18 cellular contexts compared by ENCODE assay signal in the genomic region with DNA sequence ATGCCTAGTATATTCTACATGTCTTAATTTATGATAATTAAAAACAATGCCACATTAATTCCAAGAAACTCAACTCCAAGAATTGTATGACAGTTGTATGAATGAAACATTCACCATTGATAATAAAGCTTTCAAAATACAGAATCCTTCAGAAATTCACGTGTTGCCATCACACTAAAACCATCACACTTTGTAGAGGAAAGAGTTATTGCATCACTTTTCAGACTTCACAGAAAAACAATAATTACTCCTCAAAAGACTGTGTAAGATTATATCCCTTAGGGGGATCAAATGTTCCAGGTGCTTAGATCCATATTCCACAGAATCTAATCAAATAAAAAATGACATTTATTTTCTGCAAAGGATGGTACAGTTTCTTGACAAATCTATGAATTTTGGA.
DNase-seq lines count a peak whose midpoint lies in the region; ATAC-seq, FAIRE-seq and TF ChIP-seq lines count a peak whose summit lies in the region.
"Had no signal": no experiment of that assay in that cellular context is flagged by ENCODE, and none has a peak within 500 bp of the region (broad histone marks: within the 10 kb centered on the region; RNA-seq: fewer than 3 reads in every experiment).

No MANE protein-coding gene starts in this region.

- H3K4me2 ChIP-seq in HepG2 (ENCODE audit: low read depth, low read length) (no peak overlapping the region), K562 (ENCODE audit: insufficient read depth, low read length) (no peak overlapping the region), PC-9 (no peak overlapping the region)
- H3K4me2 ChIP-seq: BLaER1 had no signal

- no peaks in the 10 kb centered on the region for H3K9me3 Mint-ChIP-seq in memory B cell
- H3K9me3 Mint-ChIP-seq: CD8-positive, alpha-beta memory T cell had no signal

- peak overlapping the region; percentile 19 for H3K27ac Mint-ChIP-seq in memory B cell
- H3K27ac Mint-ChIP-seq: CD8-positive, alpha-beta memory T cell had no signal

- H3K9me1 ChIP-seq in K562 (ENCODE audit: control insufficient read depth, insufficient read depth, low read length): peaks cover 4% of the 10 kb centered on the region

- H3K4me1 Mint-ChIP-seq in memory B cell: peaks cover 53% of the 10 kb centered on the region
- H3K4me1 Mint-ChIP-seq: CD8-positive, alpha-beta memory T cell had no signal

- H4K20me1 ChIP-seq in HepG2 (ENCODE audit: insufficient read depth, low read length): no peaks in the 10 kb centered on the region
- H4K20me1 ChIP-seq in K562 (replicated peaks; ENCODE audit: control insufficient read depth, insufficient read depth, low read length): no peaks in the 10 kb centered on the region
- no peaks in the 10 kb centered on the region for H4K20me1 ChIP-seq in PC-9 (ENCODE audit: insufficient read depth)
- H4K20me1 ChIP-seq: BLaER1 had no signal

- H3K9me3 ChIP-seq in HepG2 (ENCODE audit: low read length): no peaks in the 10 kb centered on the region
- no peaks in the 10 kb centered on the region for H3K9me3 ChIP-seq in right lobe of liver
- H3K9me3 ChIP-seq in K562 (replicated peaks; ENCODE audit: control insufficient read depth, insufficient read depth, low read depth, low read length): no peaks in the 10 kb centered on the region
- H3K9me3 ChIP-seq in gastroesophageal sphincter: no peaks in the 10 kb centered on the region
- no peaks in the 10 kb centered on the region for H3K9me3 ChIP-seq in PC-9 (ENCODE audit: insufficient read depth, low read depth)
- H3K9me3 ChIP-seq: BLaER1, Caco-2, HAP-1 had no signal

- no peaks in the 10 kb centered on the region for H3K9me2 ChIP-seq in PC-9 (ENCODE audit: insufficient read depth)

- POLR2A ChIA-PET in HepG2 (lab: Yijun Ruan, JAX): no interaction called here
- POLR2A ChIA-PET in K562 (lab: Yijun Ruan, JAX): no interaction called here
- POLR2A ChIA-PET in PC-9 (lab: Charles Lee; ENCODE audit: unreplicated experiment): no interaction called here

- in situ Hi-C loops in HepG2 (cut with HindIII; ENCODE audit: extremely low pct_ligation_motif_present, low pct_unique_long_range_greater_than_20kb): no loop called here
- in situ Hi-C loops in K562 (cut with MboI): no loop called here

- TF ChIP-seq RAD21 in HepG2 (CRISPR knock-in tag; IDR thresholded peaks at IDR 0.05): no peak
- no peak for TF ChIP-seq RAD21 in K562 (CRISPR knock-in tag; conservative IDR thresholded peaks at IDR 0.05 in 1 of 2, IDR thresholded peaks at IDR 0.05 in 1 of 2)

- peaks cover 27% of the 10 kb centered on the region for H3K36me3 Mint-ChIP-seq in memory B cell
- H3K36me3 Mint-ChIP-seq: CD8-positive, alpha-beta memory T cell had no signal

- intact Hi-C loops in HepG2 (cut with micrococcal nuclease; ENCODE audit: unreplicated experiment) (no loop called here), right lobe of liver (cut with DNase I) (no loop called here), K562 (cut with micrococcal nuclease) (no loop called here), PC-9 (cut with micrococcal nuclease; ENCODE audit: unreplicated experiment) (no loop called here)

- FAIRE-seq in HepG2 (lab: Jason Lieb, UNC) (no peak), K562 (lab: Jason Lieb, UNC) (no peak)
- FAIRE-seq: GM12878, GM18507 had no signal

- TF ChIP-seq EP300 in HepG2 (IDR thresholded peaks at IDR 0.05; ENCODE audit: low read depth in 2 of 2, low read length in 2 of 2) (no peak), HepG2 (CRISPR knock-in tag; IDR thresholded peaks at IDR 0.05; ENCODE audit: borderline replicate concordance) (no peak), K562 (IDR thresholded peaks at IDR 0.05; ENCODE audit: low read length) (no peak), gastroesophageal sphincter (IDR thresholded peaks at IDR 0.05) (no peak)

- H2AFZ ChIP-seq in HepG2 (ENCODE audit: low read length) (no peak overlapping the region), K562 (ENCODE audit: low read depth, low read length) (no peak overlapping the region), PC-9 (no peak overlapping the region)

- ATAC-seq in HepG2 (no peak), right lobe of liver (no peak), K562 (no peak), memory B cell (ENCODE audit: low read depth) (no peak), gastroesophageal sphincter (no peak), HG03432 (IDR thresholded peaks at IDR 0.05; ENCODE audit: unreplicated experiment) (no peak)
- ATAC-seq: GM12878 had no signal

- H3K27me3 ChIP-seq in HepG2 (ENCODE audit: control insufficient read depth in 1 of 2, insufficient read depth in 2 of 2, low read length in 2 of 2) (no peaks in the 10 kb centered on the region), right lobe of liver (no peaks in the 10 kb centered on the region), K562 (ENCODE audit: control insufficient read depth in 2 of 2, insufficient read depth in 2 of 2, low read length in 2 of 2) (peaks cover 3 to 17% of the 10 kb centered on the region in 2 experiments; a peak in 4 of 5 replicates), gastroesophageal sphincter (no peaks in the 10 kb centered on the region), PC-9 (ENCODE audit: insufficient read depth, low read depth) (no peaks in the 10 kb centered on the region)
- H3K27me3 ChIP-seq: BLaER1 had no signal

- CTCF ChIA-PET in HepG2 (lab: Yijun Ruan, JAX; ENCODE audit: low intra/inter-chr PET ratio, low total read pairs): no interaction called here
- CTCF ChIA-PET in K562 (lab: Yijun Ruan, JAX; ENCODE audit: low intra/inter-chr PET ratio): no interaction called here
- CTCF ChIA-PET in PC-9 (lab: Charles Lee): no interaction called here

- no TSS peak for BruUV-seq in HepG2 (replicated peaks; lab: Mats Ljungman, UMichigan)
- BruUV-seq in K562 (replicated peaks; lab: Mats Ljungman, UMichigan): no TSS peak
- no TSS peak for BruUV-seq in PC-9 (replicated peaks; lab: Mats Ljungman, UMichigan)

- no peak overlapping the region for H3K4me3 Mint-ChIP-seq in memory B cell
- H3K4me3 Mint-ChIP-seq: CD8-positive, alpha-beta memory T cell had no signal

- TF ChIP-seq CTCF in HepG2 (CRISPR knock-in tag; IDR thresholded peaks at IDR 0.05) (no peak), right lobe of liver (IDR thresholded peaks at IDR 0.05) (no peak), K562 (IDR thresholded peaks at IDR 0.05 in 2 of 3, conservative IDR thresholded peaks at IDR 0.05 in 1 of 3; ENCODE audit: insufficient read depth in 2 of 3, low read depth in 1 of 3, low read length in 3 of 3) (no peak), gastroesophageal sphincter (IDR thresholded peaks at IDR 0.05) (no peak), PC-9 (conservative IDR thresholded peaks at IDR 0.05) (no peak)

- H3F3A ChIP-seq in PC-9 (ENCODE audit: insufficient read depth, low read depth): no peaks in the 10 kb centered on the region

- H3K27me3 Mint-ChIP-seq in memory B cell: no peaks in the 10 kb centered on the region

- TF ChIP-seq POLR2A in HepG2 (IDR thresholded peaks at IDR 0.05; ENCODE audit: insufficient read depth in 1 of 2, low read depth in 2 of 2, low read length in 2 of 2): no peak
- no peak for TF ChIP-seq POLR2A in right lobe of liver (IDR thresholded peaks at IDR 0.05)
- no peak for TF ChIP-seq POLR2A in K562 (conservative IDR thresholded peaks at IDR 0.05)
- no peak for TF ChIP-seq POLR2A in gastroesophageal sphincter (IDR thresholded peaks at IDR 0.05)

- DNase-seq in HepG2 (ENCODE audit: low spot score) (no peak), right lobe of liver (no peak), K562 (ENCODE audit: extremely low read depth in 1 of 4, low spot score in 3 of 4) (no peak), memory B cell (ENCODE audit: low spot score in 2 of 2) (no peak), PC-9 (no peak)
- DNase-seq: 8988T; AML-193; CD8-positive, alpha-beta memory T cell; DMS 273 treated with DMSO at 0.1 percent for 48 hours; DMS79; GOT3 had no signal

- H3K27ac ChIP-seq in HepG2 (ENCODE audit: extremely low read length, insufficient read depth, low read length): no peak overlapping the region
- H3K27ac ChIP-seq in right lobe of liver: no peak overlapping the region
- H3K27ac ChIP-seq in K562 (ENCODE audit: extremely low read depth, low read depth, low read length): no peak overlapping the region
- no peak overlapping the region for H3K27ac ChIP-seq in gastroesophageal sphincter
- no peak overlapping the region for H3K27ac ChIP-seq in PC-9
- H3K27ac ChIP-seq: BLaER1 had no signal

- H3K4me3 ChIP-seq in HepG2 (replicated peaks in 1 of 3; ENCODE audit: insufficient read depth in 1 of 3, low read depth in 2 of 3, low read length in 3 of 3) (no peak overlapping the region), right lobe of liver (no peak overlapping the region), K562 (no peak overlapping the region), gastroesophageal sphincter (no peak overlapping the region), PC-9 (no peak overlapping the region)
- H3K4me3 ChIP-seq: BLaER1, GM12878, HAP-1 had no signal

- peaks cover 20% of the 10 kb centered on the region for H3K79me2 ChIP-seq in HepG2 (ENCODE audit: insufficient read depth, low read length)
- no peaks in the 10 kb centered on the region for H3K79me2 ChIP-seq in K562 (ENCODE audit: control insufficient read depth, insufficient read depth, low read length)
- no peaks in the 10 kb centered on the region for H3K79me2 ChIP-seq in PC-9 (ENCODE audit: low read depth)

- 90% methylated on average over 1 of the region's 1 CpG for WGBS in HepG2 (ENCODE audit: low lambda C conversion rate)
- WGBS in right lobe of liver (ENCODE audit: insufficient coverage, low coverage, low lambda C conversion rate, missing lambda C conversion rate): 41% methylated on average over 1 of the region's 1 CpG
- WGBS in K562 (ENCODE audit: insufficient coverage, low coverage, missing lambda C conversion rate): 0% methylated on average over 1 of the region's 1 CpG
- 81 to 100% methylated on average over 1 of the region's 1 CpG for WGBS in gastroesophageal sphincter (ENCODE audit: low coverage in 1 of 2), 2 donors

- H3K4me1 ChIP-seq in HepG2 (ENCODE audit: insufficient read depth, low read length): peaks cover 17% of the 10 kb centered on the region
- H3K4me1 ChIP-seq in right lobe of liver: no peaks in the 10 kb centered on the region
- H3K4me1 ChIP-seq in K562 (replicated peaks in 1 of 2; ENCODE audit: control insufficient read depth in 2 of 2, insufficient read depth in 2 of 2, low read length in 2 of 2): no peaks in the 10 kb centered on the region
- H3K4me1 ChIP-seq in gastroesophageal sphincter: peaks cover 0 to 19% (median 6%) of the 10 kb centered on the region in 3 donors
- H3K4me1 ChIP-seq in PC-9 (replicated peaks; ENCODE audit: insufficient read depth): no peaks in the 10 kb centered on the region
- H3K4me1 ChIP-seq: BLaER1 had no signal

- H3K9ac ChIP-seq in HepG2 (ENCODE audit: insufficient read depth, low read depth, low read length) (no peak overlapping the region), K562 (ENCODE audit: insufficient read depth in 1 of 2, low read depth in 2 of 2, low read length in 2 of 2) (no peak overlapping the region)
- H3K9ac ChIP-seq: BLaER1 had no signal

- peaks cover 0 to 4% of the 10 kb centered on the region in 2 experiments; a peak in 2 of 5 replicates for H3K36me3 ChIP-seq in HepG2 (replicated peaks in 1 of 2; ENCODE audit: control insufficient read depth in 1 of 2, insufficient read depth in 2 of 2, low read length in 2 of 2)
- no peaks in the 10 kb centered on the region for H3K36me3 ChIP-seq in right lobe of liver
- no peaks in the 10 kb centered on the region for H3K36me3 ChIP-seq in K562 (ENCODE audit: control insufficient read depth, insufficient read depth, low read length)
- H3K36me3 ChIP-seq in gastroesophageal sphincter: no peaks in the 10 kb centered on the region
- no peaks in the 10 kb centered on the region for H3K36me3 ChIP-seq in PC-9 (ENCODE audit: low read depth)
- H3K36me3 ChIP-seq: BLaER1, HAP-1 had no signal

Comparison
In these comparisons a context has a peak if more than half of its experiments do, and no peak if none do; other contexts are left out.
1. Of the 241 proteins assayed by ChIP-seq in both HepG2 and K562: peak only in HepG2: none; only in K562: CEBPG; in both: CEBPB; in neither: 237; mixed calls (peak in some experiments, not most) for 2.